ENCODE assay signal across 1 cellular context in the genomic region with DNA sequence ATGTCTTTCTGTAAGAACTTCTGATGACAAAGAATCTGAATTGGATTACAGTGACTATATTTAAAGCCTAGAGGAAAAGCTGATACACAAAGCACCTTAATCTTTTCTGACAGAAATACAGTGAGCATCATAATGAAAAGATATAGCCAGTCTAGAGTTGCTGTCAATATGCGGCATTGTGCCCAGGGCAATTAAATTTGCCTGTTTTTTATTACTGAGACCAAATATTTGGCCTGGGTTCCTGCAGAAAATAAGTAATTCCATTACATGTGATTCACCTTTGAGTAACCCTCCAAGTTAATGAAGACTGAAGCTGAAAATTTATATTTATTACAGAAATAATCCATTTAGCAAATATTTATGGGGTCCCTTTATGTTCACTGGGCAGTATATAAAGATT.
A peak's percentile ranks its signal among the peaks of the same experiment; 100 is the strongest.
TF ChIP-seq lines count a peak whose summit lies in the region.

No MANE protein-coding gene starts in this region.

TF ChIP-seq in SK-N-SH, 30 proteins besides CTCF, POLR2A, EP300 and RAD21 (continued from another document):
- TF ChIP-seq RCOR1 (IDR thresholded peaks at IDR 0.05; ENCODE audit: low read length) (peak; percentile 96), TAF1 (IDR thresholded peaks at IDR 0.05; ENCODE audit: borderline replicate concordance, low read depth, low read length) (no peak), MEF2A (IDR thresholded peaks at IDR 0.05; ENCODE audit: borderline replicate concordance, low read depth) (peak; percentile 65; the same call in 1 of the 2 replicates), SIN3A (IDR thresholded peaks at IDR 0.05; ENCODE audit: borderline replicate concordance, low read depth, low read length) (no peak), FOXJ3 (CRISPR knock-in tag; IDR thresholded peaks at IDR 0.05) (no peak), MXI1 (IDR thresholded peaks at IDR 0.05; ENCODE audit: low read depth, low read length) (peak; percentile 21; the same call in 1 of the 2 replicates), JUND (IDR thresholded peaks at IDR 0.05) (peak; percentile 76), EZH2phosphoT487 (IDR thresholded peaks at IDR 0.05; ENCODE audit: borderline replicate concordance, low read depth) (no peak), NRF1 (IDR thresholded peaks at IDR 0.05; ENCODE audit: low read depth, low read length) (no peak), RFX5 (IDR thresholded peaks at IDR 0.05; ENCODE audit: low read length) (no peak), RXRA (IDR thresholded peaks at IDR 0.05; ENCODE audit: borderline replicate concordance, low read depth) (peak; percentile 82), FOXM1 (IDR thresholded peaks at IDR 0.05; ENCODE audit: low read depth) (peak; percentile 61; the same call in 1 of the 2 replicates), POLR2AphosphoS5 (IDR thresholded peaks at IDR 0.05; ENCODE audit: low read depth, low read length) (peak; percentile 82), NFIC (IDR thresholded peaks at IDR 0.05; ENCODE audit: borderline replicate concordance) (peak; percentile 89)
- TF ChIP-seq, protein P1, sequence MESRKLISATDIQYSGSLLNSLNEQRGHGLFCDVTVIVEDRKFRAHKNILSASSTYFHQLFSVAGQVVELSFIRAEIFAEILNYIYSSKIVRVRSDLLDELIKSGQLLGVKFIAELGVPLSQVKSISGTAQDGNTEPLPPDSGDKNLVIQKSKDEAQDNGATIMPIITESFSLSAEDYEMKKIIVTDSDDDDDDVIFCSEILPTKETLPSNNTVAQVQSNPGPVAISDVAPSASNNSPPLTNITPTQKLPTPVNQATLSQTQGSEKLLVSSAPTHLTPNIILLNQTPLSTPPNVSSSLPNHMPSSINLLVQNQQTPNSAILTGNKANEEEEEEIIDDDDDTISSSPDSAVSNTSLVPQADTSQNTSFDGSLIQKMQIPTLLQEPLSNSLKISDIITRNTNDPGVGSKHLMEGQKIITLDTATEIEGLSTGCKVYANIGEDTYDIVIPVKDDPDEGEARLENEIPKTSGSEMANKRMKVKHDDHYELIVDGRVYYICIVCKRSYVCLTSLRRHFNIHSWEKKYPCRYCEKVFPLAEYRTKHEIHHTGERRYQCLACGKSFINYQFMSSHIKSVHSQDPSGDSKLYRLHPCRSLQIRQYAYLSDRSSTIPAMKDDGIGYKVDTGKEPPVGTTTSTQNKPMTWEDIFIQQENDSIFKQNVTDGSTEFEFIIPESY (IDR thresholded peaks at IDR 0.05; ENCODE audit: borderline replicate concordance, low read depth) = peak; percentile 60; the same call in 1 of the 2 replicates
- TF ChIP-seq, protein P2, sequence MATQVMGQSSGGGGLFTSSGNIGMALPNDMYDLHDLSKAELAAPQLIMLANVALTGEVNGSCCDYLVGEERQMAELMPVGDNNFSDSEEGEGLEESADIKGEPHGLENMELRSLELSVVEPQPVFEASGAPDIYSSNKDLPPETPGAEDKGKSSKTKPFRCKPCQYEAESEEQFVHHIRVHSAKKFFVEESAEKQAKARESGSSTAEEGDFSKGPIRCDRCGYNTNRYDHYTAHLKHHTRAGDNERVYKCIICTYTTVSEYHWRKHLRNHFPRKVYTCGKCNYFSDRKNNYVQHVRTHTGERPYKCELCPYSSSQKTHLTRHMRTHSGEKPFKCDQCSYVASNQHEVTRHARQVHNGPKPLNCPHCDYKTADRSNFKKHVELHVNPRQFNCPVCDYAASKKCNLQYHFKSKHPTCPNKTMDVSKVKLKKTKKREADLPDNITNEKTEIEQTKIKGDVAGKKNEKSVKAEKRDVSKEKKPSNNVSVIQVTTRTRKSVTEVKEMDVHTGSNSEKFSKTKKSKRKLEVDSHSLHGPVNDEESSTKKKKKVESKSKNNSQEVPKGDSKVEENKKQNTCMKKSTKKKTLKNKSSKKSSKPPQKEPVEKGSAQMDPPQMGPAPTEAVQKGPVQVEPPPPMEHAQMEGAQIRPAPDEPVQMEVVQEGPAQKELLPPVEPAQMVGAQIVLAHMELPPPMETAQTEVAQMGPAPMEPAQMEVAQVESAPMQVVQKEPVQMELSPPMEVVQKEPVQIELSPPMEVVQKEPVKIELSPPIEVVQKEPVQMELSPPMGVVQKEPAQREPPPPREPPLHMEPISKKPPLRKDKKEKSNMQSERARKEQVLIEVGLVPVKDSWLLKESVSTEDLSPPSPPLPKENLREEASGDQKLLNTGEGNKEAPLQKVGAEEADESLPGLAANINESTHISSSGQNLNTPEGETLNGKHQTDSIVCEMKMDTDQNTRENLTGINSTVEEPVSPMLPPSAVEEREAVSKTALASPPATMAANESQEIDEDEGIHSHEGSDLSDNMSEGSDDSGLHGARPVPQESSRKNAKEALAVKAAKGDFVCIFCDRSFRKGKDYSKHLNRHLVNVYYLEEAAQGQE (IDR thresholded peaks at IDR 0.05; ENCODE audit: low read depth, low read length) = no peak
- TF ChIP-seq, protein P3, sequence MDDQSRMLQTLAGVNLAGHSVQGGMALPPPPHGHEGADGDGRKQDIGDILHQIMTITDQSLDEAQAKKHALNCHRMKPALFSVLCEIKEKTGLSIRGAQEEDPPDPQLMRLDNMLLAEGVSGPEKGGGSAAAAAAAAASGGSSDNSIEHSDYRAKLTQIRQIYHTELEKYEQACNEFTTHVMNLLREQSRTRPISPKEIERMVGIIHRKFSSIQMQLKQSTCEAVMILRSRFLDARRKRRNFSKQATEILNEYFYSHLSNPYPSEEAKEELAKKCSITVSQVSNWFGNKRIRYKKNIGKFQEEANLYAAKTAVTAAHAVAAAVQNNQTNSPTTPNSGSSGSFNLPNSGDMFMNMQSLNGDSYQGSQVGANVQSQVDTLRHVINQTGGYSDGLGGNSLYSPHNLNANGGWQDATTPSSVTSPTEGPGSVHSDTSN (IDR thresholded peaks at IDR 0.05) = peak; percentile 93
